Comparison of ENCODE assay signal across 20 cellular contexts in the genomic region with DNA sequence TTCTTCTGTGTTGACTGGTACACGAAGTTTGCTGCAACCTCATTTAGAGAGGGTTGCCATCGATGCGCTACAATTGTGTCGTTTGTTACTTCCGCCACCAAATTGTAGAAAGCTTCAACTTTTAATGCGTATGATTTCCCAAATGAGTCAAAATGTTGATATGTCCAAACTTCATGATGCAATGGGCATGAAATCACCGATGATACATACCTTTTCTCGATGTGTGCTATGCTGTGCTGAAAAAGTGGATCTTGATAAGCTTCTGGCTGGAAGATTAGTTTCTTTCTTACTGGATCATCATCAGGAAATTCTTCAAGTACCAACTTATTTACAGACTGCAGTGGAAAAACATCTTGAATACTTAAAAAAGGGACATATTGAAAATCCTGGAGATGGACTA.
"Had no signal": no experiment of that assay in that cellular context is flagged by ENCODE, and none has a peak within 500 bp of the region (broad histone marks: within the 10 kb centered on the region; RNA-seq: fewer than 3 reads in every experiment).

No MANE protein-coding gene starts in this region.

- H3K4me1 ChIP-seq: neural progenitor cell, uterus had no signal

- H3K4me3 ChIP-seq: coronary artery, left ventricle myocardium inferior, neural progenitor cell, uterus had no signal

- H3K36me3 ChIP-seq: left ventricle myocardium inferior, neural progenitor cell, uterus had no signal

- H3K9me3 ChIP-seq: uterus had no signal

- H3K27me3 ChIP-seq: neural progenitor cell, uterus had no signal

- DNase-seq: activated CD4-positive, alpha-beta T cell treated with anti-CD3 and anti-CD28 coated beads, Interleukin-2, amount 10 ng/mL, durations not matched to agents 7 days and 5 days; activated CD4-positive, CD25-positive, alpha-beta regulatory T cell treated with anti-CD3 and anti-CD28 coated beads, Interleukin-2, amount 50 U/mL, for 72 hours; activated CD8-positive, alpha-beta T cell treated with anti-CD3 and anti-CD28 coated beads for 36 hours; activated gamma-delta T cell; activated naive CD4-positive, alpha-beta T cell treated with anti-CD3 and anti-CD28 coated beads, Interleukin-2, amount 50 U/mL, for 16 hours; activated naive CD8-positive, alpha-beta T cell treated with anti-CD3 and anti-CD28 coated beads, Interleukin-2, amount 50 U/mL, for 24 hours; foreskin melanocyte; glutamatergic neuron; hippocampal formation; left ventricle myocardium inferior; naive thymus-derived CD8-positive, alpha-beta T cell; small intestine; stimulated activated CD4-positive, alpha-beta T cell treated with anti-CD3 and anti-CD28 coated beads, Interleukin-15, amount 100 ng/mL, for 24 hours; uterus; WERI-Rb-1 had no signal

- ATAC-seq: activated CD8-positive, alpha-beta T cell treated with anti-CD3 and anti-CD28 coated beads for 36 hours; activated naive CD8-positive, alpha-beta T cell treated with anti-CD3 and anti-CD28 coated beads, Interleukin-2, amount 50 U/mL, for 24 hours; naive thymus-derived CD8-positive, alpha-beta T cell; sciatic nerve; stimulated activated memory B cell treated with anti-CD40 and anti-IgM and Interleukin-4, amounts not matched to agents 10 μg/mL and 1 μg/mL and 100 μg/mL, for 72 hours had no signal

- H3K27ac ChIP-seq: coronary artery, epithelial cell of prostate, left ventricle myocardium inferior, neural progenitor cell, uterus, WERI-Rb-1 had no signal
